In genomic region chr3:50890688-50891344, GRCh38 we compare ENCODE assay signal across 1 cellular context.
TF ChIP-seq lines count a peak whose summit lies in the region.

No MANE protein-coding gene starts in this region.

TF ChIP-seq in H1, 55 proteins besides CTCF, POLR2A, EP300 and RAD21 (continued from another document):
- TF ChIP-seq, protein P1, sequence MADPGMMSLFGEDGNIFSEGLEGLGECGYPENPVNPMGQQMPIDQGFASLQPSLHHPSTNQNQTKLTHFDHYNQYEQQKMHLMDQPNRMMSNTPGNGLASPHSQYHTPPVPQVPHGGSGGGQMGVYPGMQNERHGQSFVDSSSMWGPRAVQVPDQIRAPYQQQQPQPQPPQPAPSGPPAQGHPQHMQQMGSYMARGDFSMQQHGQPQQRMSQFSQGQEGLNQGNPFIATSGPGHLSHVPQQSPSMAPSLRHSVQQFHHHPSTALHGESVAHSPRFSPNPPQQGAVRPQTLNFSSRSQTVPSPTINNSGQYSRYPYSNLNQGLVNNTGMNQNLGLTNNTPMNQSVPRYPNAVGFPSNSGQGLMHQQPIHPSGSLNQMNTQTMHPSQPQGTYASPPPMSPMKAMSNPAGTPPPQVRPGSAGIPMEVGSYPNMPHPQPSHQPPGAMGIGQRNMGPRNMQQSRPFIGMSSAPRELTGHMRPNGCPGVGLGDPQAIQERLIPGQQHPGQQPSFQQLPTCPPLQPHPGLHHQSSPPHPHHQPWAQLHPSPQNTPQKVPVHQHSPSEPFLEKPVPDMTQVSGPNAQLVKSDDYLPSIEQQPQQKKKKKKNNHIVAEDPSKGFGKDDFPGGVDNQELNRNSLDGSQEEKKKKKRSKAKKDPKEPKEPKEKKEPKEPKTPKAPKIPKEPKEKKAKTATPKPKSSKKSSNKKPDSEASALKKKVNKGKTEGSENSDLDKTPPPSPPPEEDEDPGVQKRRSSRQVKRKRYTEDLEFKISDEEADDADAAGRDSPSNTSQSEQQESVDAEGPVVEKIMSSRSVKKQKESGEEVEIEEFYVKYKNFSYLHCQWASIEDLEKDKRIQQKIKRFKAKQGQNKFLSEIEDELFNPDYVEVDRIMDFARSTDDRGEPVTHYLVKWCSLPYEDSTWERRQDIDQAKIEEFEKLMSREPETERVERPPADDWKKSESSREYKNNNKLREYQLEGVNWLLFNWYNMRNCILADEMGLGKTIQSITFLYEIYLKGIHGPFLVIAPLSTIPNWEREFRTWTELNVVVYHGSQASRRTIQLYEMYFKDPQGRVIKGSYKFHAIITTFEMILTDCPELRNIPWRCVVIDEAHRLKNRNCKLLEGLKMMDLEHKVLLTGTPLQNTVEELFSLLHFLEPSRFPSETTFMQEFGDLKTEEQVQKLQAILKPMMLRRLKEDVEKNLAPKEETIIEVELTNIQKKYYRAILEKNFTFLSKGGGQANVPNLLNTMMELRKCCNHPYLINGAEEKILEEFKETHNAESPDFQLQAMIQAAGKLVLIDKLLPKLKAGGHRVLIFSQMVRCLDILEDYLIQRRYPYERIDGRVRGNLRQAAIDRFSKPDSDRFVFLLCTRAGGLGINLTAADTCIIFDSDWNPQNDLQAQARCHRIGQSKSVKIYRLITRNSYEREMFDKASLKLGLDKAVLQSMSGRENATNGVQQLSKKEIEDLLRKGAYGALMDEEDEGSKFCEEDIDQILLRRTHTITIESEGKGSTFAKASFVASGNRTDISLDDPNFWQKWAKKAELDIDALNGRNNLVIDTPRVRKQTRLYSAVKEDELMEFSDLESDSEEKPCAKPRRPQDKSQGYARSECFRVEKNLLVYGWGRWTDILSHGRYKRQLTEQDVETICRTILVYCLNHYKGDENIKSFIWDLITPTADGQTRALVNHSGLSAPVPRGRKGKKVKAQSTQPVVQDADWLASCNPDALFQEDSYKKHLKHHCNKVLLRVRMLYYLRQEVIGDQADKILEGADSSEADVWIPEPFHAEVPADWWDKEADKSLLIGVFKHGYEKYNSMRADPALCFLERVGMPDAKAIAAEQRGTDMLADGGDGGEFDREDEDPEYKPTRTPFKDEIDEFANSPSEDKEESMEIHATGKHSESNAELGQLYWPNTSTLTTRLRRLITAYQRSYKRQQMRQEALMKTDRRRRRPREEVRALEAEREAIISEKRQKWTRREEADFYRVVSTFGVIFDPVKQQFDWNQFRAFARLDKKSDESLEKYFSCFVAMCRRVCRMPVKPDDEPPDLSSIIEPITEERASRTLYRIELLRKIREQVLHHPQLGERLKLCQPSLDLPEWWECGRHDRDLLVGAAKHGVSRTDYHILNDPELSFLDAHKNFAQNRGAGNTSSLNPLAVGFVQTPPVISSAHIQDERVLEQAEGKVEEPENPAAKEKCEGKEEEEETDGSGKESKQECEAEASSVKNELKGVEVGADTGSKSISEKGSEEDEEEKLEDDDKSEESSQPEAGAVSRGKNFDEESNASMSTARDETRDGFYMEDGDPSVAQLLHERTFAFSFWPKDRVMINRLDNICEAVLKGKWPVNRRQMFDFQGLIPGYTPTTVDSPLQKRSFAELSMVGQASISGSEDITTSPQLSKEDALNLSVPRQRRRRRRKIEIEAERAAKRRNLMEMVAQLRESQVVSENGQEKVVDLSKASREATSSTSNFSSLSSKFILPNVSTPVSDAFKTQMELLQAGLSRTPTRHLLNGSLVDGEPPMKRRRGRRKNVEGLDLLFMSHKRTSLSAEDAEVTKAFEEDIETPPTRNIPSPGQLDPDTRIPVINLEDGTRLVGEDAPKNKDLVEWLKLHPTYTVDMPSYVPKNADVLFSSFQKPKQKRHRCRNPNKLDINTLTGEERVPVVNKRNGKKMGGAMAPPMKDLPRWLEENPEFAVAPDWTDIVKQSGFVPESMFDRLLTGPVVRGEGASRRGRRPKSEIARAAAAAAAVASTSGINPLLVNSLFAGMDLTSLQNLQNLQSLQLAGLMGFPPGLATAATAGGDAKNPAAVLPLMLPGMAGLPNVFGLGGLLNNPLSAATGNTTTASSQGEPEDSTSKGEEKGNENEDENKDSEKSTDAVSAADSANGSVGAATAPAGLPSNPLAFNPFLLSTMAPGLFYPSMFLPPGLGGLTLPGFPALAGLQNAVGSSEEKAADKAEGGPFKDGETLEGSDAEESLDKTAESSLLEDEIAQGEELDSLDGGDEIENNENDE (IDR thresholded peaks at IDR 0.05; ENCODE audit: insufficient replicate concordance, low read length), result peak; percentile 25
- TF ChIP-seq TEAD4 (IDR thresholded peaks at IDR 0.05; ENCODE audit: low read depth, low read length) (peak; percentile 60; the same call in 1 of the 2 replicates), BCL11A (IDR thresholded peaks at IDR 0.05; ENCODE audit: low read depth in 2 of 2, low read length in 2 of 2) (peak in 1 of 2 experiments; percentile 44)
